ENCODE assay signal across 21 cellular contexts in the genomic region with DNA sequence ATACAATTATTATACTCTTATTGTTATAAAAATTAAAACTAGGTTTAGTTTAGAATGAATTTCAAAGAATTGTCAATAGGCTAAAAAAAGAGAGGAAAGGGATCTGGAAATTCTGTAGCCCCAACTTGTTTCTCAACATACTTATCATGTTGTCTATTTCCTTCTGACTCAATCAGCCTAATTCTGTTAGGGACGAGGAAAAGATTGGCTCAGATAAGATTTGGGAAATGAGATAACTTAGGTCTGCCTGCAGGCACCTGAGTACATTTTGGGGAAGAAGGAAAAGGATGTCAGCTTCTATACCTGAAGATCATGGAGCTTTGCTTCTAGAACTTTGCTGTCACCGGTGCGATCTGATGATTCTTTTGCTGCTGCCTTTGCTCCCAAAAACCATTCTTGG.
DNase-seq lines count a peak whose midpoint lies in the region; ATAC-seq, FAIRE-seq and TF ChIP-seq lines count a peak whose summit lies in the region.
"Had no signal": no experiment of that assay in that cellular context is flagged by ENCODE, and none has a peak within 500 bp of the region (broad histone marks: within the 10 kb centered on the region; RNA-seq: fewer than 3 reads in every experiment).

No MANE protein-coding gene starts in this region.

- FAIRE-seq in pancreas (lab: Jason Lieb, UNC), result no peak
- FAIRE-seq: A204.1, G401.6, GM12892, H54 had no signal

- H3K27ac ChIP-seq in ascending aorta (peak overlapping the region; percentile 76 to 92), lower lobe of right lung (peak overlapping the region; percentile 61), thoracic aorta (peak overlapping the region; percentile 87 to 91), pancreas (no peak overlapping the region)
- H3K27ac ChIP-seq: 22Rv1, BLaER1, C4-2B had no signal

- no peak overlapping the region for H3K4me3 ChIP-seq in ascending aorta
- H3K4me3 ChIP-seq in lower lobe of right lung, result no peak overlapping the region
- H3K4me3 ChIP-seq in thoracic aorta, result no peak overlapping the region
- H3K4me3 ChIP-seq in pancreas, result no peak overlapping the region
- H3K4me3 ChIP-seq: BLaER1, GM23338, HAP-1 had no signal

- H3K36me3 ChIP-seq in ascending aorta (no peaks in the 10 kb centered on the region), lower lobe of right lung (peaks cover 9% of the 10 kb centered on the region), thoracic aorta (no peaks in the 10 kb centered on the region), pancreas (no peaks in the 10 kb centered on the region)
- H3K36me3 ChIP-seq: BLaER1, HAP-1 had no signal

- no peak for TF ChIP-seq CTCF in ascending aorta (IDR thresholded peaks at IDR 0.05)
- no peak for TF ChIP-seq CTCF in lower lobe of right lung (IDR thresholded peaks at IDR 0.05)
- TF ChIP-seq CTCF in thoracic aorta (IDR thresholded peaks at IDR 0.05), result no peak
- no peak for TF ChIP-seq CTCF in pancreas (IDR thresholded peaks at IDR 0.05)

- WGBS in pancreas, 2 donors, result 75 to 76% methylated on average over 3 of the region's 3 CpGs

- no peaks in the 10 kb centered on the region for H3K27me3 ChIP-seq in ascending aorta
- no peaks in the 10 kb centered on the region for H3K27me3 ChIP-seq in lower lobe of right lung (ENCODE audit: low read depth)
- no peaks in the 10 kb centered on the region for H3K27me3 ChIP-seq in thoracic aorta (replicated peaks; ENCODE audit: insufficient read depth)
- H3K27me3 ChIP-seq in pancreas, result no peaks in the 10 kb centered on the region
- H3K27me3 ChIP-seq: BLaER1 had no signal

- H3K9me3 ChIP-seq in ascending aorta (no peaks in the 10 kb centered on the region), lower lobe of right lung (no peaks in the 10 kb centered on the region), thoracic aorta (no peaks in the 10 kb centered on the region), pancreas (no peaks in the 10 kb centered on the region)
- H3K9me3 ChIP-seq: BLaER1, Caco-2, HAP-1 had no signal

- no peak for DNase-seq in ascending aorta (ENCODE audit: low spot score in 2 of 2)
- DNase-seq in lower lobe of right lung, result no peak
- DNase-seq in thoracic aorta (ENCODE audit: low spot score), result no peak
- no peak for DNase-seq in SKM-1 treated with dmso at 0.1 percent for 144 hours (lab: John Stamatoyannopoulos, UW; ENCODE audit: unreplicated experiment)
- DNase-seq in pancreas, result no peak
- no peak for DNase-seq in NCI-H1417 (lab: John Stamatoyannopoulos, UW)
- DNase-seq: Caco-2; CD4-positive, CD25-positive, alpha-beta regulatory T cell; CD8-positive, alpha-beta T cell; DMS153; DND-41; HFFc6 had no signal

- no peak for ATAC-seq in lower lobe of right lung
- no peak for ATAC-seq in thoracic aorta (ENCODE audit: insufficient number of reproducible peaks, low FRiP score, low read depth)
- no peak for ATAC-seq in pancreas
- ATAC-seq: CD8-positive, alpha-beta T cell; GM23338 had no signal

- peaks cover 5 to 25% of the 10 kb centered on the region in 2 donors for H3K4me1 ChIP-seq in ascending aorta
- H3K4me1 ChIP-seq in lower lobe of right lung, result peaks cover 22% of the 10 kb centered on the region
- peaks cover 27 to 49% of the 10 kb centered on the region in 2 donors for H3K4me1 ChIP-seq in thoracic aorta (ENCODE audit: control insufficient read depth in 1 of 2, low read depth in 2 of 2)
- H3K4me1 ChIP-seq in pancreas, result no peaks in the 10 kb centered on the region
- H3K4me1 ChIP-seq: BLaER1, Caco-2, HAP-1 had no signal

- intact Hi-C loops in ascending aorta (cut with DNase I), result no loop called here
- intact Hi-C loops in lower lobe of right lung (cut with DNase I), result no loop called here
- intact Hi-C loops in pancreas (cut with DNase I), result no loop called here

Comparison
In these comparisons a context has a peak if more than half of its experiments do, and no peak if none do; other contexts are left out.
1. H3K27ac ChIP-seq: peak in ascending aorta (2 of 2), lower lobe of right lung (single experiment) and thoracic aorta (2 of 2); none in pancreas (0 of 4).